ENCODE assay signal across 1 cellular context in genomic region chr9:5628530-5629311, GRCh38.
A peak's percentile ranks its signal among the peaks of the same experiment; 100 is the strongest.
TF ChIP-seq lines count a peak whose summit lies in the region.

A gene with protein sequence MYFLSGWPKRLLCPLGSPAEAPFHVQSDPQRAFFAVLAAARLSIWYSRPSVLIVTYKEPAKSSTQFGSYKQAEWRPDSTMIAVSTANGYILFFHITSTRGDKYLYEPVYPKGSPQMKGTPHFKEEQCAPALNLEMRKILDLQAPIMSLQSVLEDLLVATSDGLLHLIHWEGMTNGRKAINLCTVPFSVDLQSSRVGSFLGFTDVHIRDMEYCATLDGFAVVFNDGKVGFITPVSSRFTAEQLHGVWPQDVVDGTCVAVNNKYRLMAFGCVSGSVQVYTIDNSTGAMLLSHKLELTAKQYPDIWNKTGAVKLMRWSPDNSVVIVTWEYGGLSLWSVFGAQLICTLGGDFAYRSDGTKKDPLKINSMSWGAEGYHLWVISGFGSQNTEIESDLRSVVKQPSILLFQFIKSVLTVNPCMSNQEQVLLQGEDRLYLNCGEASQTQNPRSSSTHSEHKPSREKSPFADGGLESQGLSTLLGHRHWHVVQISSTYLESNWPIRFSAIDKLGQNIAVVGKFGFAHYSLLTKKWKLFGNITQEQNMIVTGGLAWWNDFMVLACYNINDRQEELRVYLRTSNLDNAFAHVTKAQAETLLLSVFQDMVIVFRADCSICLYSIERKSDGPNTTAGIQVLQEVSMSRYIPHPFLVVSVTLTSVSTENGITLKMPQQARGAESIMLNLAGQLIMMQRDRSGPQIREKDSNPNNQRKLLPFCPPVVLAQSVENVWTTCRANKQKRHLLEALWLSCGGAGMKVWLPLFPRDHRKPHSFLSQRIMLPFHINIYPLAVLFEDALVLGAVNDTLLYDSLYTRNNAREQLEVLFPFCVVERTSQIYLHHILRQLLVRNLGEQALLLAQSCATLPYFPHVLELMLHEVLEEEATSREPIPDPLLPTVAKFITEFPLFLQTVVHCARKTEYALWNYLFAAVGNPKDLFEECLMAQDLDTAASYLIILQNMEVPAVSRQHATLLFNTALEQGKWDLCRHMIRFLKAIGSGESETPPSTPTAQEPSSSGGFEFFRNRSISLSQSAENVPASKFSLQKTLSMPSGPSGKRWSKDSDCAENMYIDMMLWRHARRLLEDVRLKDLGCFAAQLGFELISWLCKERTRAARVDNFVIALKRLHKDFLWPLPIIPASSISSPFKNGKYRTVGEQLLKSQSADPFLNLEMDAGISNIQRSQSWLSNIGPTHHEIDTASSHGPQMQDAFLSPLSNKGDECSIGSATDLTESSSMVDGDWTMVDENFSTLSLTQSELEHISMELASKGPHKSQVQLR (N-terminal part only) (plus strand): TSS chr9:5629107. CDS start chr9:5629310, 203 bp downstream.

TF ChIP-seq in HepG2, 621 proteins besides CTCF, POLR2A, EP300 and RAD21 (continued from another document):
- TF ChIP-seq MTERF4 (CRISPR knock-in tag; IDR thresholded peaks at IDR 0.05): 0 out of 2 replicates have a peak, but pooled peaks have one; percentile 34
- TF ChIP-seq MAFK (conservative IDR thresholded peaks at IDR 0.05 in 1 of 2, IDR thresholded peaks at IDR 0.05 in 1 of 2; ENCODE audit: low read length in 2 of 2): no peak
- TF ChIP-seq, protein P1, sequence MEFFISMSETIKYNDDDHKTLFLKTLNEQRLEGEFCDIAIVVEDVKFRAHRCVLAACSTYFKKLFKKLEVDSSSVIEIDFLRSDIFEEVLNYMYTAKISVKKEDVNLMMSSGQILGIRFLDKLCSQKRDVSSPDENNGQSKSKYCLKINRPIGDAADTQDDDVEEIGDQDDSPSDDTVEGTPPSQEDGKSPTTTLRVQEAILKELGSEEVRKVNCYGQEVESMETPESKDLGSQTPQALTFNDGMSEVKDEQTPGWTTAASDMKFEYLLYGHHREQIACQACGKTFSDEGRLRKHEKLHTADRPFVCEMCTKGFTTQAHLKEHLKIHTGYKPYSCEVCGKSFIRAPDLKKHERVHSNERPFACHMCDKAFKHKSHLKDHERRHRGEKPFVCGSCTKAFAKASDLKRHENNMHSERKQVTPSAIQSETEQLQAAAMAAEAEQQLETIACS (CRISPR knock-in tag; IDR thresholded peaks at IDR 0.05): peak; percentile 56; the same call in 1 of the 2 replicates
- no peak for TF ChIP-seq SMARCE1 (IDR thresholded peaks at IDR 0.05; ENCODE audit: borderline replicate concordance)
- no peak for TF ChIP-seq ZKSCAN1 (IDR thresholded peaks at IDR 0.05; ENCODE audit: low read length)
- no peak for TF ChIP-seq ZMYM2 (CRISPR knock-in tag; IDR thresholded peaks at IDR 0.05)
- TF ChIP-seq HOXA9 (CRISPR knock-in tag; IDR thresholded peaks at IDR 0.05; ENCODE audit: borderline replicate concordance): peak; percentile 55; the same call in 1 of the 2 replicates
- 0 out of 2 replicates have a peak, but pooled peaks have one; percentile 2 for TF ChIP-seq ZNF598 (CRISPR knock-in tag; IDR thresholded peaks at IDR 0.05; ENCODE audit: borderline replicate concordance)
- peak; percentile 87 for TF ChIP-seq RBFOX2 (IDR thresholded peaks at IDR 0.05; ENCODE audit: low read depth, low read length)
- TF ChIP-seq RELA (CRISPR knock-in tag; IDR thresholded peaks at IDR 0.05): no peak
- TF ChIP-seq ZNF138 (CRISPR knock-in tag; IDR thresholded peaks at IDR 0.05; ENCODE audit: low read depth): peak; percentile 36; the same call in 1 of the 2 replicates
- peak; percentile 71 for TF ChIP-seq BHLHE40 (IDR thresholded peaks at IDR 0.05; ENCODE audit: low read length)
- TF ChIP-seq, protein P2, sequence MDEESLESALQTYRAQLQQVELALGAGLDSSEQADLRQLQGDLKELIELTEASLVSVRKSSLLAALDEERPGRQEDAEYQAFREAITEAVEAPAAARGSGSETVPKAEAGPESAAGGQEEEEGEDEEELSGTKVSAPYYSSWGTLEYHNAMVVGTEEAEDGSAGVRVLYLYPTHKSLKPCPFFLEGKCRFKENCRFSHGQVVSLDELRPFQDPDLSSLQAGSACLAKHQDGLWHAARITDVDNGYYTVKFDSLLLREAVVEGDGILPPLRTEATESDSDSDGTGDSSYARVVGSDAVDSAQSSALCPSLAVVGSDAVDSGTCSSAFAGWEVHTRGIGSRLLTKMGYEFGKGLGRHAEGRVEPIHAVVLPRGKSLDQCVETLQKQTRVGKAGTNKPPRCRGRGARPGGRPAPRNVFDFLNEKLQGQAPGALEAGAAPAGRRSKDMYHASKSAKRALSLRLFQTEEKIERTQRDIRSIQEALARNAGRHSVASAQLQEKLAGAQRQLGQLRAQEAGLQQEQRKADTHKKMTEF (CRISPR knock-in tag; IDR thresholded peaks at IDR 0.05): peak; percentile 25; the same call in 1 of the 2 replicates
- TF ChIP-seq ZNF709 (CRISPR knock-in tag; IDR thresholded peaks at IDR 0.05): no peak
- TF ChIP-seq, protein P3, sequence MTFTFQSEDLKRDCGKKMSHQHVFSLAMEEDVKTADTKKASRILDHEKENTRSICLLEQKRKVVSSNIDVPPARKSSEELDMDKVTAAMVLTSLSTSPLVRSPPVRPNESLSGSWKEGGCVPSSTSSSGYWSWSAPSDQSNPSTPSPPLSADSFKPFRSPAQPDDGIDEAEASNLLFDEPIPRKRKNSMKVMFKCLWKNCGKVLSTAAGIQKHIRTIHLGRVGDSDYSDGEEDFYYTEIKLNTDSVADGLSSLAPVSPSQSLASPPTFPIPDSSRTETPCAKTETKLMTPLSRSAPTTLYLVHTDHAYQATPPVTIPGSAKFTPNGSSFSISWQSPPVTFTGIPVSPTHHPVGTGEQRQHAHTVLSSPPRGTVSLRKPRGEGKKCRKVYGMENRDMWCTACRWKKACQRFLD (CRISPR knock-in tag; IDR thresholded peaks at IDR 0.05; ENCODE audit: borderline replicate concordance): no peak; the same call in 1 of the 2 replicates
- peak; percentile 65; the same call in 1 of the 2 replicates for TF ChIP-seq ZC3H13 (CRISPR knock-in tag; IDR thresholded peaks at IDR 0.05)
- no peak for TF ChIP-seq ZBTB26 (CRISPR knock-in tag; IDR thresholded peaks at IDR 0.05; ENCODE audit: borderline replicate concordance)
- no peak for TF ChIP-seq HDAC6 (IDR thresholded peaks at IDR 0.05; ENCODE audit: low read depth, low read length)
- no peak for TF ChIP-seq PCBP2 (optimal IDR thresholded peaks at IDR 0.05; ENCODE audit: low read depth, low read length, poor library complexity, severe bottlenecking)
- TF ChIP-seq KLF12 (CRISPR knock-in tag; IDR thresholded peaks at IDR 0.05; ENCODE audit: borderline replicate concordance): peak; percentile 15; the same call in 1 of the 2 replicates
- TF ChIP-seq, protein P4, sequence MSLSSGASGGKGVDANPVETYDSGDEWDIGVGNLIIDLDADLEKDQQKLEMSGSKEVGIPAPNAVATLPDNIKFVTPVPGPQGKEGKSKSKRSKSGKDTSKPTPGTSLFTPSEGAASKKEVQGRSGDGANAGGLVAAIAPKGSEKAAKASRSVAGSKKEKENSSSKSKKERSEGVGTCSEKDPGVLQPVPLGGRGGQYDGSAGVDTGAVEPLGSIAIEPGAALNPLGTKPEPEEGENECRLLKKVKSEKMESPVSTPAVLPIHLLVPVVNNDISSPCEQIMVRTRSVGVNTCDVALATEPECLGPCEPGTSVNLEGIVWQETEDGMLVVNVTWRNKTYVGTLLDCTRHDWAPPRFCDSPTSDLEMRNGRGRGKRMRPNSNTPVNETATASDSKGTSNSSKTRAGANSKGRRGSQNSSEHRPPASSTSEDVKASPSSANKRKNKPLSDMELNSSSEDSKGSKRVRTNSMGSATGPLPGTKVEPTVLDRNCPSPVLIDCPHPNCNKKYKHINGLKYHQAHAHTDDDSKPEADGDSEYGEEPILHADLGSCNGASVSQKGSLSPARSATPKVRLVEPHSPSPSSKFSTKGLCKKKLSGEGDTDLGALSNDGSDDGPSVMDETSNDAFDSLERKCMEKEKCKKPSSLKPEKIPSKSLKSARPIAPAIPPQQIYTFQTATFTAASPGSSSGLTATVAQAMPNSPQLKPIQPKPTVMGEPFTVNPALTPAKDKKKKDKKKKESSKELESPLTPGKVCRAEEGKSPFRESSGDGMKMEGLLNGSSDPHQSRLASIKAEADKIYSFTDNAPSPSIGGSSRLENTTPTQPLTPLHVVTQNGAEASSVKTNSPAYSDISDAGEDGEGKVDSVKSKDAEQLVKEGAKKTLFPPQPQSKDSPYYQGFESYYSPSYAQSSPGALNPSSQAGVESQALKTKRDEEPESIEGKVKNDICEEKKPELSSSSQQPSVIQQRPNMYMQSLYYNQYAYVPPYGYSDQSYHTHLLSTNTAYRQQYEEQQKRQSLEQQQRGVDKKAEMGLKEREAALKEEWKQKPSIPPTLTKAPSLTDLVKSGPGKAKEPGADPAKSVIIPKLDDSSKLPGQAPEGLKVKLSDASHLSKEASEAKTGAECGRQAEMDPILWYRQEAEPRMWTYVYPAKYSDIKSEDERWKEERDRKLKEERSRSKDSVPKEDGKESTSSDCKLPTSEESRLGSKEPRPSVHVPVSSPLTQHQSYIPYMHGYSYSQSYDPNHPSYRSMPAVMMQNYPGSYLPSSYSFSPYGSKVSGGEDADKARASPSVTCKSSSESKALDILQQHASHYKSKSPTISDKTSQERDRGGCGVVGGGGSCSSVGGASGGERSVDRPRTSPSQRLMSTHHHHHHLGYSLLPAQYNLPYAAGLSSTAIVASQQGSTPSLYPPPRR (CRISPR knock-in tag; IDR thresholded peaks at IDR 0.05; ENCODE audit: borderline replicate concordance): no peak
- no peak for TF ChIP-seq POLR2AphosphoS2 (IDR thresholded peaks at IDR 0.05; ENCODE audit: low read depth, low read length)
- TF ChIP-seq FIP1L1 (IDR thresholded peaks at IDR 0.05; ENCODE audit: borderline replicate concordance, insufficient read depth, low read depth, low read length): no peak
- peak; percentile 81 for TF ChIP-seq ARNT2 (CRISPR knock-in tag; IDR thresholded peaks at IDR 0.05; ENCODE audit: low read depth)
- TF ChIP-seq SETDB1 (CRISPR knock-in tag; IDR thresholded peaks at IDR 0.05; ENCODE audit: borderline replicate concordance): no peak
- no peak for TF ChIP-seq HMGA1 (CRISPR knock-in tag; conservative IDR thresholded peaks at IDR 0.05)
- peak; percentile 78; the same call in 1 of the 2 replicates for TF ChIP-seq ATF7-NPFF (CRISPR knock-in tag; IDR thresholded peaks at IDR 0.05; ENCODE audit: low read depth)
- no peak for TF ChIP-seq ELF3 (CRISPR knock-in tag; IDR thresholded peaks at IDR 0.05)
- peak; percentile 48 for TF ChIP-seq ZNF740 (CRISPR knock-in tag; IDR thresholded peaks at IDR 0.05)
- peak; percentile 33; the same call in 1 of the 2 replicates for TF ChIP-seq CCDC6 (CRISPR knock-in tag; IDR thresholded peaks at IDR 0.05)
- TF ChIP-seq ZNF513 (CRISPR knock-in tag; conservative IDR thresholded peaks at IDR 0.05): no peak
- 0 out of 2 replicates have a peak, but pooled peaks have one; percentile 45 for TF ChIP-seq ZNF761 (CRISPR knock-in tag; conservative IDR thresholded peaks at IDR 0.05)
- TF ChIP-seq ZNF230 (CRISPR knock-in tag; IDR thresholded peaks at IDR 0.05): peak; percentile 71; the same call in 1 of the 2 replicates
- no peak for TF ChIP-seq ZNF296 (CRISPR knock-in tag; conservative IDR thresholded peaks at IDR 0.05)
- no peak for TF ChIP-seq MAF1 (CRISPR knock-in tag; IDR thresholded peaks at IDR 0.05; ENCODE audit: borderline replicate concordance)
TF ChIP-seq in HepG2: peak in this region for 156.
